Comparison of ENCODE assay signal across 1 cellular context in genomic region chr16:8796469-8797363, GRCh38.
A peak's percentile ranks its signal among the peaks of the same experiment; 100 is the strongest.
TF ChIP-seq lines count a peak whose summit lies in the region.

No MANE protein-coding gene starts in this region.

TF ChIP-seq in HepG2, 621 proteins besides CTCF, POLR2A, EP300 and RAD21 (continued from another document):
- TF ChIP-seq STAT6 (CRISPR knock-in tag; IDR thresholded peaks at IDR 0.05; ENCODE audit: borderline replicate concordance) (no peak), NRL (CRISPR knock-in tag; IDR thresholded peaks at IDR 0.05; ENCODE audit: borderline replicate concordance) (0 out of 2 replicates have a peak, but pooled peaks have one; percentile 5), SOX13 (IDR thresholded peaks at IDR 0.05) (no peak), SOX13 (CRISPR knock-in tag; conservative IDR thresholded peaks at IDR 0.05 in 1 of 2, IDR thresholded peaks at IDR 0.05 in 1 of 2) (0 out of 4 replicates have a peak, but pooled peaks of 1 of the 2 experiments have one; percentile 21), CREBL2 (CRISPR knock-in tag; IDR thresholded peaks at IDR 0.05; ENCODE audit: borderline replicate concordance) (no peak)
TF ChIP-seq in HepG2: peak in this region for 17.
